Comparison of ENCODE assay signal across 1 cellular context in genomic region chr20:63101781-63102719, GRCh38.
A peak's percentile ranks its signal among the peaks of the same experiment; 100 is the strongest.
TF ChIP-seq lines count a peak whose summit lies in the region.

No MANE protein-coding gene starts in this region.

TF ChIP-seq in GM12878, 131 proteins besides CTCF, POLR2A, EP300 and RAD21 (continued from another document):
- no peak for TF ChIP-seq ZNF24 (IDR thresholded peaks at IDR 0.05)
- no peak for TF ChIP-seq BCL3 (IDR thresholded peaks at IDR 0.05; ENCODE audit: borderline replicate concordance, insufficient read depth, low read depth, low read length, poor library complexity, severe bottlenecking)
- no peak for TF ChIP-seq FOXM1 (IDR thresholded peaks at IDR 0.05; ENCODE audit: low read depth, low read length)
- TF ChIP-seq, protein P1, sequence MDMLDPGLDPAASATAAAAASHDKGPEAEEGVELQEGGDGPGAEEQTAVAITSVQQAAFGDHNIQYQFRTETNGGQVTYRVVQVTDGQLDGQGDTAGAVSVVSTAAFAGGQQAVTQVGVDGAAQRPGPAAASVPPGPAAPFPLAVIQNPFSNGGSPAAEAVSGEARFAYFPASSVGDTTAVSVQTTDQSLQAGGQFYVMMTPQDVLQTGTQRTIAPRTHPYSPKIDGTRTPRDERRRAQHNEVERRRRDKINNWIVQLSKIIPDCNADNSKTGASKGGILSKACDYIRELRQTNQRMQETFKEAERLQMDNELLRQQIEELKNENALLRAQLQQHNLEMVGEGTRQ (IDR thresholded peaks at IDR 0.05; ENCODE audit: borderline replicate concordance, low read depth, low read length): no peak
- no peak for TF ChIP-seq YBX1 (IDR thresholded peaks at IDR 0.05)
- no peak for TF ChIP-seq SMAD5 (IDR thresholded peaks at IDR 0.05; ENCODE audit: low read depth)
- no peak for TF ChIP-seq MYB (IDR thresholded peaks at IDR 0.05; ENCODE audit: borderline replicate concordance, low read depth, low read length)
- no peak for TF ChIP-seq RELA (IDR thresholded peaks at IDR 0.05; ENCODE audit: borderline replicate concordance, partially characterized antibody)
- TF ChIP-seq CHD4 (IDR thresholded peaks at IDR 0.05): no peak
- TF ChIP-seq, protein P2, sequence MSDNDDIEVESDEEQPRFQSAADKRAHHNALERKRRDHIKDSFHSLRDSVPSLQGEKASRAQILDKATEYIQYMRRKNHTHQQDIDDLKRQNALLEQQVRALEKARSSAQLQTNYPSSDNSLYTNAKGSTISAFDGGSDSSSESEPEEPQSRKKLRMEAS (IDR thresholded peaks at IDR 0.05; ENCODE audit: low read depth, low read length): no peak
- TF ChIP-seq TARDBP (IDR thresholded peaks at IDR 0.05; ENCODE audit: borderline replicate concordance): no peak
- TF ChIP-seq NFYA (IDR thresholded peaks at IDR 0.05; ENCODE audit: borderline replicate concordance, low read depth, low read length): no peak
- TF ChIP-seq KAT2A (conservative IDR thresholded peaks at IDR 0.05; ENCODE audit: control insufficient read depth, low read depth, low read length): no peak
- no peak for TF ChIP-seq SREBF2 (IDR thresholded peaks at IDR 0.05; ENCODE audit: low read length)
- TF ChIP-seq ZSCAN29 (IDR thresholded peaks at IDR 0.05): no peak
- no peak for TF ChIP-seq FOXK2 (IDR thresholded peaks at IDR 0.05)
- peak; percentile 56; the same call in 1 of the 2 replicates for TF ChIP-seq EED (IDR thresholded peaks at IDR 0.05; ENCODE audit: low read depth)
- TF ChIP-seq IKZF1 (conservative IDR thresholded peaks at IDR 0.05): peak; percentile 80
- no peak for TF ChIP-seq CBFB (IDR thresholded peaks at IDR 0.05; ENCODE audit: low read depth)
- TF ChIP-seq ZNF217 (IDR thresholded peaks at IDR 0.05): no peak
- TF ChIP-seq, protein P3, sequence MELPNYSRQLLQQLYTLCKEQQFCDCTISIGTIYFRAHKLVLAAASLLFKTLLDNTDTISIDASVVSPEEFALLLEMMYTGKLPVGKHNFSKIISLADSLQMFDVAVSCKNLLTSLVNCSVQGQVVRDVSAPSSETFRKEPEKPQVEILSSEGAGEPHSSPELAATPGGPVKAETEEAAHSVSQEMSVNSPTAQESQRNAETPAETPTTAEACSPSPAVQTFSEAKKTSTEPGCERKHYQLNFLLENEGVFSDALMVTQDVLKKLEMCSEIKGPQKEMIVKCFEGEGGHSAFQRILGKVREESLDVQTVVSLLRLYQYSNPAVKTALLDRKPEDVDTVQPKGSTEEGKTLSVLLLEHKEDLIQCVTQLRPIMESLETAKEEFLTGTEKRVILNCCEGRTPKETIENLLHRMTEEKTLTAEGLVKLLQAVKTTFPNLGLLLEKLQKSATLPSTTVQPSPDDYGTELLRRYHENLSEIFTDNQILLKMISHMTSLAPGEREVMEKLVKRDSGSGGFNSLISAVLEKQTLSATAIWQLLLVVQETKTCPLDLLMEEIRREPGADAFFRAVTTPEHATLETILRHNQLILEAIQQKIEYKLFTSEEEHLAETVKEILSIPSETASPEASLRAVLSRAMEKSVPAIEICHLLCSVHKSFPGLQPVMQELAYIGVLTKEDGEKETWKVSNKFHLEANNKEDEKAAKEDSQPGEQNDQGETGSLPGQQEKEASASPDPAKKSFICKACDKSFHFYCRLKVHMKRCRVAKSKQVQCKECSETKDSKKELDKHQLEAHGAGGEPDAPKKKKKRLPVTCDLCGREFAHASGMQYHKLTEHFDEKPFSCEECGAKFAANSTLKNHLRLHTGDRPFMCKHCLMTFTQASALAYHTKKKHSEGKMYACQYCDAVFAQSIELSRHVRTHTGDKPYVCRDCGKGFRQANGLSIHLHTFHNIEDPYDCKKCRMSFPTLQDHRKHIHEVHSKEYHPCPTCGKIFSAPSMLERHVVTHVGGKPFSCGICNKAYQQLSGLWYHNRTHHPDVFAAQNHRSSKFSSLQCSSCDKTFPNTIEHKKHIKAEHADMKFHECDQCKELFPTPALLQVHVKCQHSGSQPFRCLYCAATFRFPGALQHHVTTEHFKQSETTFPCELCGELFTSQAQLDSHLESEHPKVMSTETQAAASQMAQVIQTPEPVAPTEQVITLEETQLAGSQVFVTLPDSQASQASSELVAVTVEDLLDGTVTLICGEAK (IDR thresholded peaks at IDR 0.05; ENCODE audit: borderline replicate concordance): no peak
- TF ChIP-seq FOS (IDR thresholded peaks at IDR 0.05; ENCODE audit: borderline replicate concordance, extremely low read depth, insufficient read length): no peak
- TF ChIP-seq RCOR1 (conservative IDR thresholded peaks at IDR 0.05; ENCODE audit: low read depth, low read length): no peak
- TF ChIP-seq SIX5 (IDR thresholded peaks at IDR 0.05; ENCODE audit: low read depth, low read length, severe bottlenecking): no peak
- TF ChIP-seq CEBPB (IDR thresholded peaks at IDR 0.05; ENCODE audit: borderline replicate concordance in 1 of 2, low read depth in 2 of 2, low read length in 2 of 2): no peak
- TF ChIP-seq CREM (IDR thresholded peaks at IDR 0.05; ENCODE audit: low read depth): peak; percentile 61
- no peak for TF ChIP-seq YY1 (IDR thresholded peaks at IDR 0.05; ENCODE audit: low read depth, low read length)
- no peak for TF ChIP-seq SMC3 (IDR thresholded peaks at IDR 0.05; ENCODE audit: borderline replicate concordance, low read length)
- no peak for TF ChIP-seq IRF4 (IDR thresholded peaks at IDR 0.05; ENCODE audit: low read depth, low read length)
- TF ChIP-seq TCF7 (IDR thresholded peaks at IDR 0.05; ENCODE audit: borderline replicate concordance): no peak
- TF ChIP-seq IRF5 (IDR thresholded peaks at IDR 0.05; ENCODE audit: borderline replicate concordance): no peak
- no peak for TF ChIP-seq KDM1A (IDR thresholded peaks at IDR 0.05; ENCODE audit: borderline replicate concordance)
- peak; percentile 80; the same call in 1 of the 2 replicates for TF ChIP-seq DPF2 (IDR thresholded peaks at IDR 0.05)
- no peak for TF ChIP-seq PAX8 (IDR thresholded peaks at IDR 0.05)
- no peak for TF ChIP-seq RAD51 (IDR thresholded peaks at IDR 0.05)
- no peak for TF ChIP-seq SUZ12 (IDR thresholded peaks at IDR 0.05; ENCODE audit: unreplicated experiment)
- TF ChIP-seq ZZZ3 (IDR thresholded peaks at IDR 0.05; ENCODE audit: control insufficient read depth, insufficient read length, low read depth): no peak
- no peak for TF ChIP-seq GABPA (IDR thresholded peaks at IDR 0.05; ENCODE audit: low read depth)
- TF ChIP-seq HSF1 (IDR thresholded peaks at IDR 0.05; ENCODE audit: low read depth, low read length): no peak
- no peak for TF ChIP-seq KLF5 (IDR thresholded peaks at IDR 0.05; ENCODE audit: partially characterized antibody)
- TF ChIP-seq MTA3 (IDR thresholded peaks at IDR 0.05; ENCODE audit: borderline replicate concordance, low read length): no peak
- TF ChIP-seq, protein P4, sequence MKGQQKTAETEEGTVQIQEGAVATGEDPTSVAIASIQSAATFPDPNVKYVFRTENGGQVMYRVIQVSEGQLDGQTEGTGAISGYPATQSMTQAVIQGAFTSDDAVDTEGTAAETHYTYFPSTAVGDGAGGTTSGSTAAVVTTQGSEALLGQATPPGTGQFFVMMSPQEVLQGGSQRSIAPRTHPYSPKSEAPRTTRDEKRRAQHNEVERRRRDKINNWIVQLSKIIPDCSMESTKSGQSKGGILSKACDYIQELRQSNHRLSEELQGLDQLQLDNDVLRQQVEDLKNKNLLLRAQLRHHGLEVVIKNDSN (IDR thresholded peaks at IDR 0.05; ENCODE audit: borderline replicate concordance, extremely low read length, insufficient read depth, low read depth, low read length): no peak
- no peak for TF ChIP-seq SMAD1 (IDR thresholded peaks at IDR 0.05; ENCODE audit: low read depth, partially characterized antibody)
- no peak for TF ChIP-seq NRF1 (conservative IDR thresholded peaks at IDR 0.05; ENCODE audit: low read depth, low read length)
- no peak for TF ChIP-seq HDGF (IDR thresholded peaks at IDR 0.05)
- TF ChIP-seq ATF3 (IDR thresholded peaks at IDR 0.05; ENCODE audit: borderline replicate concordance, extremely low read depth, low read depth, low read length): no peak
- TF ChIP-seq BMI1 (IDR thresholded peaks at IDR 0.05; ENCODE audit: borderline replicate concordance): no peak
- TF ChIP-seq SKIL (IDR thresholded peaks at IDR 0.05; ENCODE audit: low read depth, poor library complexity, severe bottlenecking): no peak
- no peak; the same call in 1 of the 2 replicates for TF ChIP-seq HDAC2 (IDR thresholded peaks at IDR 0.05)
- TF ChIP-seq RFX5 (IDR thresholded peaks at IDR 0.05; ENCODE audit: low read depth, low read length): no peak
- TF ChIP-seq, protein P5, sequence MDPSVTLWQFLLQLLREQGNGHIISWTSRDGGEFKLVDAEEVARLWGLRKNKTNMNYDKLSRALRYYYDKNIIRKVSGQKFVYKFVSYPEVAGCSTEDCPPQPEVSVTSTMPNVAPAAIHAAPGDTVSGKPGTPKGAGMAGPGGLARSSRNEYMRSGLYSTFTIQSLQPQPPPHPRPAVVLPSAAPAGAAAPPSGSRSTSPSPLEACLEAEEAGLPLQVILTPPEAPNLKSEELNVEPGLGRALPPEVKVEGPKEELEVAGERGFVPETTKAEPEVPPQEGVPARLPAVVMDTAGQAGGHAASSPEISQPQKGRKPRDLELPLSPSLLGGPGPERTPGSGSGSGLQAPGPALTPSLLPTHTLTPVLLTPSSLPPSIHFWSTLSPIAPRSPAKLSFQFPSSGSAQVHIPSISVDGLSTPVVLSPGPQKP (IDR thresholded peaks at IDR 0.05; ENCODE audit: low read depth, low read length): no peak
- no peak for TF ChIP-seq SP1 (IDR thresholded peaks at IDR 0.05; ENCODE audit: low read depth, low read length)
- TF ChIP-seq ZNF207 (IDR thresholded peaks at IDR 0.05; ENCODE audit: borderline replicate concordance): no peak
- 0 out of 3 replicates have a peak, but pooled peaks of 1 of the 2 experiments have one; percentile 15 for TF ChIP-seq EGR1 (IDR thresholded peaks at IDR 0.05; ENCODE audit: borderline replicate concordance in 1 of 2, low read depth in 2 of 2, low read length in 2 of 2)
- no peak for TF ChIP-seq JUND (IDR thresholded peaks at IDR 0.05; ENCODE audit: low read depth, low read length)
- no peak for TF ChIP-seq MXI1 (IDR thresholded peaks at IDR 0.05; ENCODE audit: low read depth, low read length)
- no peak for TF ChIP-seq TCF3 (IDR thresholded peaks at IDR 0.05; ENCODE audit: borderline replicate concordance, insufficient read depth, low read depth, low read length)
- no peak for TF ChIP-seq NR2C1 (IDR thresholded peaks at IDR 0.05)
- TF ChIP-seq CREB1 (IDR thresholded peaks at IDR 0.05; ENCODE audit: low read depth): peak; percentile 58; the same call in 1 of the 2 replicates
